8 cellular contexts compared by ENCODE assay signal in genomic region chr11:1546536-1547466, GRCh38. TPM values are rescaled to one million over a fixed set of nuclear protein-coding genes. Genes with fewer than 3 reads are reported as not detected.
DNase-seq lines count a peak whose midpoint lies in the region; ATAC-seq and TF ChIP-seq lines count a peak whose summit lies in the region.

No MANE protein-coding gene starts in this region.

- no peak for TF ChIP-seq POLR2A in stomach (IDR thresholded peaks at IDR 0.05)

- DNase-seq in DMS79 (lab: John Stamatoyannopoulos, UW) (peak; percentile 18), WTC11 (ENCODE audit: low spot score) (peak; percentile 73), mesendoderm (peak; percentile 64), stomach (peak; percentile 60), occipital lobe (lab: John Stamatoyannopoulos, UW) (no peak)
- DNase-seq in effector memory CD4-positive, alpha-beta T cell: no peak

- TF ChIP-seq EP300 in stomach (IDR thresholded peaks at IDR 0.05): no peak

- H3K18ac ChIP-seq in mesendoderm (ENCODE audit: low read length): no peak overlapping the region

- no peak overlapping the region for H2BK15ac ChIP-seq in mesendoderm (replicated peaks; ENCODE audit: low read depth)

- peaks cover 4% of the 10 kb centered on the region; the same call in 1 of the 2 replicates for H3K4me1 Mint-ChIP-seq in WTC11

- H3K4me1 ChIP-seq in effector memory CD4-positive, alpha-beta T cell (ENCODE audit: control insufficient read depth, insufficient read depth, low read length, poor library complexity, severe bottlenecking): peaks cover 21% of the 10 kb centered on the region
- no peaks in the 10 kb centered on the region for H3K4me1 ChIP-seq in mesendoderm (ENCODE audit: control insufficient read depth, low read depth, low read length)
- peaks cover 30 to 34% (median 32%) of the 10 kb centered on the region in 4 donors for H3K4me1 ChIP-seq in stomach

- no peaks in the 10 kb centered on the region for H3K9me3 Mint-ChIP-seq in WTC11

- no peak overlapping the region for H3K27ac ChIP-seq in effector memory CD4-positive, alpha-beta T cell (ENCODE audit: insufficient read depth, low read length, poor library complexity, severe bottlenecking)
- H3K27ac ChIP-seq in mesendoderm (ENCODE audit: low read depth, low read length) (no peak overlapping the region), stomach (peak overlapping the region in 3 of 5 donors; percentile 61 to 87 (median 75))

- H2AK5ac ChIP-seq in mesendoderm (ENCODE audit: low read length): no peak overlapping the region

- no peak overlapping the region for H4K8ac ChIP-seq in mesendoderm (ENCODE audit: low read depth, low read length)

- CTCF ChIA-PET in WTC11 (lab: Charles Lee): interaction anchor here (0.6 to 9.7 kb wide), 73 partner anchors 9 to 702 kb away, joined by 3 to 457 read pairs (median 4); partner anchors contain the start of genes BRSK2, DUSP8, KRTAP5-2 and KRTAP5-3

- no CpG with 5 or more reads among the region's 106 CpGs for WGBS in mesendoderm (ENCODE audit: extremely low coverage, insufficient coverage, low lambda C conversion rate)
- 1 to 5% (median 1%) methylated on average over 23 to 103 of the region's 106 CpGs for WGBS in stomach, 5 donors

- no peak overlapping the region for H2BK5ac ChIP-seq in mesendoderm (ENCODE audit: low read length)

- POLR2A ChIA-PET in WTC11 (lab: Charles Lee): interaction anchor here (0.5 to 4.8 kb wide), 6 partner anchors 9 to 48 kb away, joined by 3 to 24 read pairs (median 4); no protein-coding TSS in a partner anchor

- TF ChIP-seq CTCF in LNCAP (IDR thresholded peaks at IDR 0.05) (peak; percentile 90), WTC11 (IDR thresholded peaks at IDR 0.05) (peak; percentile 76), stomach (IDR thresholded peaks at IDR 0.05) (peak in 4 of 7 experiments; percentile 60 to 80 (median 74))

- H3K36me3 Mint-ChIP-seq in WTC11: no peaks in the 10 kb centered on the region

- no peak overlapping the region for H3K4ac ChIP-seq in mesendoderm (ENCODE audit: low read depth, low read length)

- peaks cover 32% of the 10 kb centered on the region for H3K27me3 ChIP-seq in effector memory CD4-positive, alpha-beta T cell (replicated peaks; ENCODE audit: control insufficient read depth, insufficient read depth, low read length, poor library complexity, severe bottlenecking)
- H3K27me3 ChIP-seq in mesendoderm (ENCODE audit: insufficient read depth, low read length, poor library complexity): peaks cover 17% of the 10 kb centered on the region
- H3K27me3 ChIP-seq in stomach: peaks cover 0 to 73% (median 33%) of the 10 kb centered on the region in 3 donors

- H3K79me2 ChIP-seq in mesendoderm (ENCODE audit: control insufficient read depth, insufficient read depth, low read length): no peaks in the 10 kb centered on the region

- H3K36me3 ChIP-seq in effector memory CD4-positive, alpha-beta T cell (ENCODE audit: control insufficient read depth, insufficient read depth, low read length): no peaks in the 10 kb centered on the region
- no peaks in the 10 kb centered on the region for H3K36me3 ChIP-seq in mesendoderm (ENCODE audit: control insufficient read depth, insufficient read depth, low read length)
- no peaks in the 10 kb centered on the region for H3K36me3 ChIP-seq in stomach

- peak overlapping the region; percentile 40 for H3K4me3 ChIP-seq in effector memory CD4-positive, alpha-beta T cell (ENCODE audit: insufficient read depth, low read depth, low read length, poor library complexity, severe bottlenecking)
- no peak overlapping the region for H3K4me3 ChIP-seq in mesendoderm (ENCODE audit: low read length)
- peak overlapping the region; percentile 35 to 56 (median 44) for H3K4me3 ChIP-seq in stomach

- H3K9ac ChIP-seq in mesendoderm (ENCODE audit: low read length): no peak overlapping the region

- no peaks in the 10 kb centered on the region for H3K9me3 ChIP-seq in effector memory CD4-positive, alpha-beta T cell (ENCODE audit: control insufficient read depth, low read length)
- no peaks in the 10 kb centered on the region for H3K9me3 ChIP-seq in stomach

- peak overlapping the region; percentile 13 for H3K4me2 ChIP-seq in mesendoderm (ENCODE audit: low read length)

- no peaks in the 10 kb centered on the region for H3K79me1 ChIP-seq in mesendoderm (ENCODE audit: low read length)

- no peak overlapping the region for H3K27ac Mint-ChIP-seq in WTC11

- peak overlapping the region; percentile 53 for H3K4me3 Mint-ChIP-seq in WTC11

- no peak overlapping the region for H3K56ac ChIP-seq in mesendoderm (ENCODE audit: low read length)

- peaks cover 59% of the 10 kb centered on the region for H3K27me3 Mint-ChIP-seq in WTC11 (ENCODE audit: low read depth)

- no peak overlapping the region for H2BK120ac ChIP-seq in mesendoderm (ENCODE audit: low read depth, low read length)

- ATAC-seq in WTC11 (peak; percentile 63), HG03520 (IDR thresholded peaks at IDR 0.05; ENCODE audit: unreplicated experiment) (no peak)

- intact Hi-C loops in stomach (cut with DNase I; ENCODE audit: low total_unique reads): no loop called here

- H4K5ac ChIP-seq in mesendoderm (ENCODE audit: low read length): no peak overlapping the region

- no peak overlapping the region for H3K23ac ChIP-seq in mesendoderm (ENCODE audit: low read length)

TF ChIP-seq in WTC11, 78 proteins besides CTCF, POLR2A, EP300 and RAD21 (continues in another document):
- TF ChIP-seq IRF1 (CRISPR knock-in tag; IDR thresholded peaks at IDR 0.05) (no peak), ZNF281 (CRISPR knock-in tag; IDR thresholded peaks at IDR 0.05) (no peak), ZNF423 (CRISPR knock-in tag; IDR thresholded peaks at IDR 0.05) (peak; percentile 87), ESRRA (CRISPR knock-in tag; IDR thresholded peaks at IDR 0.05; ENCODE audit: borderline replicate concordance) (0 out of 2 replicates have a peak, but pooled peaks have one; percentile 37), RELA (CRISPR knock-in tag; IDR thresholded peaks at IDR 0.05; ENCODE audit: borderline replicate concordance) (no peak; the same call in 1 of the 2 replicates), ZNF671 (CRISPR knock-in tag; IDR thresholded peaks at IDR 0.05) (no peak), ZNF138 (CRISPR knock-in tag; conservative IDR thresholded peaks at IDR 0.05) (0 out of 2 replicates have a peak, but pooled peaks have one; percentile 63), USF2 (CRISPR knock-in tag; IDR thresholded peaks at IDR 0.05) (no peak), E2F4 (CRISPR knock-in tag; IDR thresholded peaks at IDR 0.05; ENCODE audit: borderline replicate concordance, low read depth) (no peak), CBFB (CRISPR knock-in tag; IDR thresholded peaks at IDR 0.05; ENCODE audit: low read depth) (no peak)

RNA-seq across cellular contexts. Expression of gene DUSP8, which starts 25.3 kb away (rescaled TPM):
- total RNA-seq in WTC11 (2021) (1.7 to 2.5 TPM (median 2.4 TPM) in 3 replicates), stomach (10 to 100 TPM in 1 of 5 donors, 1 to 10 TPM in 3, under 1 TPM in 1; 0.58 to 31.6 (median 1.5) TPM), occipital lobe (5.6 TPM)
- polyA plus RNA-seq in mesendoderm (2013, experiment 1 of 2): 12.2 TPM
- polyA plus RNA-seq in mesendoderm (2013, experiment 2 of 2): 11.3 TPM
- 1 to 10 TPM; 2.4 to 2.9 (median 2.8) TPM for polyA plus RNA-seq in stomach

RNA-seq across cellular contexts. Expression of gene KRTAP5-1, which starts 38.3 kb away (rescaled TPM):
- total RNA-seq in WTC11 (2021): not detected in 3 replicates
- polyA plus RNA-seq in mesendoderm (2013, experiment 1 of 2): not detected
- polyA plus RNA-seq in mesendoderm (2013, experiment 2 of 2): not detected
- not detected for total RNA-seq in stomach
- under 1 TPM in 1 of 3 donors, not detected in 2; 0.50 TPM for polyA plus RNA-seq in stomach
- total RNA-seq in occipital lobe: not detected

RNA-seq across cellular contexts. Expression of gene KRTAP5-2, which starts 51.3 kb away (rescaled TPM):
- total RNA-seq in WTC11 (2021) (not detected in 3 replicates), stomach (not detected), occipital lobe (not detected)
- not detected for polyA plus RNA-seq in mesendoderm (2013, experiment 1 of 2)
- not detected for polyA plus RNA-seq in mesendoderm (2013, experiment 2 of 2)
- not detected for polyA plus RNA-seq in stomach

Comparison
In these comparisons a context has a peak if more than half of its experiments do, and no peak if none do; other contexts are left out.
1. DNase-seq: peak in DMS79 (single experiment), WTC11 (single experiment), mesendoderm (single experiment) and stomach (single experiment); none in effector memory CD4-positive, alpha-beta T cell (0 of 3) and occipital lobe (single experiment).
2. H3K27ac ChIP-seq: peak in stomach (3 of 5); none in effector memory CD4-positive, alpha-beta T cell (single experiment) and mesendoderm (single experiment).
3. Peak in every context shown above with its lines, with median percentiles within 50 percentile points of each other: CTCF ChIP-seq.